In genomic region chr14:35347323-35348043, GRCh38 we compare ENCODE assay signal across 13 cellular contexts. TPM values are rescaled to one million over a fixed set of nuclear protein-coding genes. Genes with fewer than 3 reads are reported as not detected.
DNase-seq lines count a peak whose midpoint lies in the region; ATAC-seq and TF ChIP-seq lines count a peak whose summit lies in the region.
"Had no signal": no experiment of that assay in that cellular context is flagged by ENCODE, and none has a peak within 500 bp of the region (broad histone marks: within the 10 kb centered on the region; RNA-seq: fewer than 3 reads in every experiment).

No MANE protein-coding gene starts in this region.

- H3K9me3 ChIP-seq in HUES48 (ENCODE audit: control insufficient read depth, insufficient read depth, low read length): no peaks in the 10 kb centered on the region

- H3K4me1 ChIP-seq in HUES48 (ENCODE audit: control insufficient read depth, insufficient read depth, low read length): peaks cover 9% of the 10 kb centered on the region; the same call in 1 of the 2 replicates

- intact Hi-C loops in activated CD8-positive, alpha-beta T cell treated with anti-CD3 and anti-CD28 coated beads for 36 hours (cut with micrococcal nuclease): no loop called here

- H3K27me3 ChIP-seq in HUES48 (ENCODE audit: control insufficient read depth, insufficient read depth, low read length): no peaks in the 10 kb centered on the region

- H3K9me3 Mint-ChIP-seq in activated CD8-positive, alpha-beta T cell treated with anti-CD3 and anti-CD28 coated beads for 36 hours: no peaks in the 10 kb centered on the region
- H3K9me3 Mint-ChIP-seq in neural crest cell: no peaks in the 10 kb centered on the region

- no peak overlapping the region for H3K4me3 Mint-ChIP-seq in activated CD8-positive, alpha-beta T cell treated with anti-CD3 and anti-CD28 coated beads for 36 hours
- peak overlapping the region; percentile 54 for H3K4me3 Mint-ChIP-seq in neural crest cell

- POLR2A ChIA-PET in activated CD8-positive, alpha-beta T cell treated with anti-CD3 and anti-CD28 coated beads for 36 hours (lab: Charles Lee): interaction anchor here (1.0 kb wide), 1 partner anchor 18 kb away, joined by 4 read pairs; no protein-coding TSS in a partner anchor

- CTCF ChIA-PET in activated CD8-positive, alpha-beta T cell treated with anti-CD3 and anti-CD28 coated beads for 36 hours (lab: Charles Lee): no interaction called here

- no peaks in the 10 kb centered on the region for H3K36me3 ChIP-seq in HUES48 (ENCODE audit: control insufficient read depth, insufficient read depth, low read length)

- peaks cover 32% of the 10 kb centered on the region for H3K4me1 Mint-ChIP-seq in activated CD8-positive, alpha-beta T cell treated with anti-CD3 and anti-CD28 coated beads for 36 hours (ENCODE audit: low read depth)
- H3K4me1 Mint-ChIP-seq in neural crest cell: peaks cover 41% of the 10 kb centered on the region

- H3K27ac Mint-ChIP-seq in activated CD8-positive, alpha-beta T cell treated with anti-CD3 and anti-CD28 coated beads for 36 hours: no peak overlapping the region
- H3K27ac Mint-ChIP-seq in neural crest cell (ENCODE audit: unreplicated experiment): peak overlapping the region; percentile 38

- H3K27me3 Mint-ChIP-seq in activated CD8-positive, alpha-beta T cell treated with anti-CD3 and anti-CD28 coated beads for 36 hours: no peaks in the 10 kb centered on the region
- H3K27me3 Mint-ChIP-seq in neural crest cell (ENCODE audit: low read depth): no peaks in the 10 kb centered on the region

- no peaks in the 10 kb centered on the region for H3K36me3 Mint-ChIP-seq in activated CD8-positive, alpha-beta T cell treated with anti-CD3 and anti-CD28 coated beads for 36 hours (ENCODE audit: low read depth)
- H3K36me3 Mint-ChIP-seq in neural crest cell (ENCODE audit: low read depth): no peaks in the 10 kb centered on the region

- peak overlapping the region; percentile 46 for H3K27ac ChIP-seq in HUES48 (ENCODE audit: low read depth, low read length)

- no peak overlapping the region for H3K9ac ChIP-seq in HUES48 (ENCODE audit: low read depth, low read length)

- peak; percentile 67 for ATAC-seq in activated CD8-positive, alpha-beta T cell treated with anti-CD3 and anti-CD28 coated beads for 36 hours
- ATAC-seq in GM21825 (IDR thresholded peaks at IDR 0.05; ENCODE audit: unreplicated experiment) (no peak), HG03175 (IDR thresholded peaks at IDR 0.05; ENCODE audit: unreplicated experiment) (no peak), GM21515 (IDR thresholded peaks at IDR 0.05; ENCODE audit: unreplicated experiment) (no peak)

- H3K4me3 ChIP-seq in HUES48 (ENCODE audit: low read depth, low read length): no peak overlapping the region

- TF ChIP-seq CTCF in activated CD8-positive, alpha-beta T cell treated with anti-CD3 and anti-CD28 coated beads for 36 hours (IDR thresholded peaks at IDR 0.05): no peak
- TF ChIP-seq CTCF in neural crest cell (conservative IDR thresholded peaks at IDR 0.05): no peak

- DNase-seq in COR-L47 (lab: John Stamatoyannopoulos, UW): peak; percentile 27
- DNase-seq in activated CD8-positive, alpha-beta T cell treated with anti-CD3 and anti-CD28 coated beads for 36 hours: peak; percentile 48
- peak; percentile 40 for DNase-seq in neural crest cell (ENCODE audit: low read depth, low spot score)
- DNase-seq in CD1c-positive myeloid dendritic cell (ENCODE audit: extremely low spot score): no peak
- DNase-seq: activated gamma-delta T cell treated with Interleukin-2 at 50 U/mL for 16 hours, Calu3, foreskin fibroblast, midbrain, MM.1S had no signal

RNA-seq across cellular contexts. Expression of gene PSMA6, which starts 55.3 kb away (rescaled TPM):
- total RNA-seq in activated CD8-positive, alpha-beta T cell treated with anti-CD3 and anti-CD28 coated beads for 36 hours: 100 to 1,000 TPM; 361 to 393 TPM
- total RNA-seq in neural crest cell: 220 and 229 TPM in 2 replicates

RNA-seq across cellular contexts. Expression of gene NFKBIA, which starts 57.1 kb away (rescaled TPM):
- total RNA-seq in activated CD8-positive, alpha-beta T cell treated with anti-CD3 and anti-CD28 coated beads for 36 hours: 100 to 1,000 TPM; 218 to 227 TPM
- 30.3 and 31.2 TPM in 2 replicates for total RNA-seq in neural crest cell
